ENCODE assay signal across 25 cellular contexts in the genomic region with DNA sequence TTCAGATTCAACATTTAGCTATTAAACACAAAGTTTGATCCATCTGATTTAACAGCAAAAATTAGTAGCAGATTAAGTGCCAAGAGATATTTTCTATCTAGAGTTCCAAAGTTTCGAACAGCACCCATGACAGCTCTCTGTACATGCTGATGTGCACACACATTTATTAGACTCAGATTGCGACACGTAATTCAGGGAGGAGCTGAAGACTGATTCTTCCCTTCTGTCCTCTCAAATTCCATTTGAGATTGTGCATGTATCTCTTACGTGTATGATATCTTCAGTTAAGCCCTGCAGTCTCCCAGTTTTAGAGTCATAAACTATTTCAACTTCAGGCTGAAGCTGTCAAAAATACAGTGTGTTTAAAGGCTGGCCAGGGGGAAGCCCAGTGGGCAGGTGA. TPM values are rescaled to one million over a fixed set of nuclear protein-coding genes. Genes with fewer than 3 reads are reported as not detected.
A peak's percentile ranks its signal among the peaks of the same experiment; 100 is the strongest.
DNase-seq lines count a peak whose midpoint lies in the region; ATAC-seq and TF ChIP-seq lines count a peak whose summit lies in the region.
"Had no signal": no experiment of that assay in that cellular context is flagged by ENCODE, and none has a peak within 500 bp of the region (broad histone marks: within the 10 kb centered on the region; RNA-seq: fewer than 3 reads in every experiment).

No MANE protein-coding gene starts in this region.

- no peak for TF ChIP-seq CTCF in parathyroid adenoma (IDR thresholded peaks at IDR 0.05)

- H3K4me1 ChIP-seq in adipocyte (ENCODE audit: control insufficient read depth, insufficient read depth, low read length) = peaks cover 9% of the 10 kb centered on the region
- H3K4me1 ChIP-seq in parathyroid adenoma = peaks cover 39% of the 10 kb centered on the region
- H3K4me1 ChIP-seq in neuronal stem cell (ENCODE audit: control insufficient read depth in 2 of 2, insufficient read depth in 1 of 2, low read depth in 1 of 2, low read length in 2 of 2) = peaks cover 3 to 7% of the 10 kb centered on the region in 2 donors

- H3K9me3 ChIP-seq in adipocyte (ENCODE audit: control insufficient read depth, low read length) (no peaks in the 10 kb centered on the region), parathyroid adenoma (ENCODE audit: control insufficient read depth, low read length) (no peaks in the 10 kb centered on the region), neuronal stem cell (replicated peaks in 1 of 2; ENCODE audit: control insufficient read depth in 2 of 2, insufficient read depth in 1 of 2, low read depth in 1 of 2, low read length in 2 of 2) (no peaks in the 10 kb centered on the region)

- no peak overlapping the region for H4K91ac ChIP-seq in neuronal stem cell (ENCODE audit: low read depth, low read length, poor library complexity)

- H3K27ac ChIP-seq in parathyroid adenoma (peak overlapping the region; percentile 72), neuronal stem cell (replicated peaks; ENCODE audit: low read length) (no peak overlapping the region)
- H3K27ac ChIP-seq: SK-N-MC had no signal

- no peak overlapping the region for H3K27ac Mint-ChIP-seq in natural killer cell treated with Interleukin-12 subunit alpha and Interleukin-12 subunit beta and Interleukin-15 and Interleukin-18, amount 100 ng/mL, for 72 hours
- H3K27ac Mint-ChIP-seq: CD4-positive, alpha-beta T cell had no signal

- no peak overlapping the region for H2BK5ac ChIP-seq in neuronal stem cell (ENCODE audit: low read length)

- H2AK5ac ChIP-seq in neuronal stem cell (ENCODE audit: low read depth, low read length) = no peak overlapping the region

- H2BK15ac ChIP-seq in neuronal stem cell (ENCODE audit: low read length) = no peak overlapping the region

- no peak overlapping the region for H3K4me3 Mint-ChIP-seq in natural killer cell treated with Interleukin-12 subunit alpha and Interleukin-12 subunit beta and Interleukin-15 and Interleukin-18, amount 100 ng/mL, for 72 hours
- H3K4me3 Mint-ChIP-seq: CD4-positive, alpha-beta T cell had no signal

- peaks cover 94% of the 10 kb centered on the region for H3K36me3 ChIP-seq in adipocyte (ENCODE audit: control insufficient read depth, insufficient read depth, low read length, severe bottlenecking)
- no peaks in the 10 kb centered on the region for H3K36me3 ChIP-seq in parathyroid adenoma (ENCODE audit: control insufficient read depth, insufficient read depth, low read length)
- H3K36me3 ChIP-seq in neuronal stem cell (replicated peaks in 1 of 2; ENCODE audit: control insufficient read depth in 2 of 2, insufficient read depth in 2 of 2, low read length in 2 of 2) = peaks cover 0 to 9% of the 10 kb centered on the region in 2 donors

- no peak overlapping the region for H3K4ac ChIP-seq in neuronal stem cell (ENCODE audit: low read length)

- peak; percentile 27 for ATAC-seq in left lobe of liver
- ATAC-seq in natural killer cell treated with Interleukin-12 subunit alpha and Interleukin-12 subunit beta and Interleukin-15 and Interleukin-18, amount 100 ng/mL, for 72 hours = no peak
- ATAC-seq in GM18868 (IDR thresholded peaks at IDR 0.05; ENCODE audit: unreplicated experiment) = no peak
- ATAC-seq: PC-3 had no signal

- no peak overlapping the region for H3K18ac ChIP-seq in neuronal stem cell (ENCODE audit: low read length)

- H3K23ac ChIP-seq in neuronal stem cell (ENCODE audit: low read depth, low read length, poor library complexity) = no peak overlapping the region

- no peak overlapping the region for H2BK120ac ChIP-seq in neuronal stem cell (ENCODE audit: low read depth, low read length)

- peak overlapping the region; percentile 45 for H3K9ac ChIP-seq in adipocyte (ENCODE audit: low read length)
- H3K9ac ChIP-seq in parathyroid adenoma = no peak overlapping the region
- no peak overlapping the region for H3K9ac ChIP-seq in neuronal stem cell (ENCODE audit: low read depth, low read length, poor library complexity)

- H3K4me3 ChIP-seq in adipocyte (ENCODE audit: low read length) = no peak overlapping the region
- no peak overlapping the region for H3K4me3 ChIP-seq in parathyroid adenoma (ENCODE audit: low read depth, low read length)
- no peak overlapping the region for H3K4me3 ChIP-seq in neuronal stem cell (ENCODE audit: low read length in 2 of 2)
- H3K4me3 ChIP-seq: SK-N-MC had no signal

- H2AFZ ChIP-seq in parathyroid adenoma (no peak overlapping the region), neuronal stem cell (ENCODE audit: low read length) (no peak overlapping the region)

- H3K4me2 ChIP-seq in parathyroid adenoma (ENCODE audit: low read length) (no peak overlapping the region), neuronal stem cell (ENCODE audit: insufficient read depth, low read length, poor library complexity, severe bottlenecking) (no peak overlapping the region)

- H3K27me3 ChIP-seq in adipocyte (replicated peaks; ENCODE audit: control insufficient read depth, insufficient read depth, low read length) (no peaks in the 10 kb centered on the region), parathyroid adenoma (ENCODE audit: control insufficient read depth, insufficient read depth, low read length) (no peaks in the 10 kb centered on the region), neuronal stem cell (ENCODE audit: control insufficient read depth in 3 of 3, insufficient read depth in 3 of 3, low read depth in 1 of 3, low read length in 3 of 3) (no peaks in the 10 kb centered on the region)

- H3K4me1 Mint-ChIP-seq in natural killer cell treated with Interleukin-12 subunit alpha and Interleukin-12 subunit beta and Interleukin-15 and Interleukin-18, amount 100 ng/mL, for 72 hours (ENCODE audit: low read depth in 2 of 2) = peaks cover 0 to 5% of the 10 kb centered on the region in 2 donors

- no peaks in the 10 kb centered on the region for H3K27me3 Mint-ChIP-seq in natural killer cell treated with Interleukin-12 subunit alpha and Interleukin-12 subunit beta and Interleukin-15 and Interleukin-18, amount 100 ng/mL, for 72 hours
- H3K27me3 Mint-ChIP-seq: CD4-positive, alpha-beta T cell had no signal

- no peaks in the 10 kb centered on the region for H3K79me1 ChIP-seq in neuronal stem cell (ENCODE audit: low read depth, low read length)

- peaks cover 5% of the 10 kb centered on the region for H3K36me3 Mint-ChIP-seq in natural killer cell treated with Interleukin-12 subunit alpha and Interleukin-12 subunit beta and Interleukin-15 and Interleukin-18, amount 100 ng/mL, for 72 hours

- DNase-seq in adipocyte (ENCODE audit: low read depth) = no peak
- DNase-seq in left lobe of liver (ENCODE audit: low spot score) = no peak
- DNase-seq in natural killer cell treated with Interleukin-12 subunit alpha and Interleukin-12 subunit beta and Interleukin-15 and Interleukin-18, amount 100 ng/mL, for 72 hours (ENCODE audit: low spot score) = no peak
- no peak for DNase-seq in neuronal stem cell (ENCODE audit: low spot score)
- DNase-seq in NCI-H524 (lab: John Stamatoyannopoulos, UW) = no peak
- DNase-seq: CD4-positive, alpha-beta T cell; COR-L47; DMS79 treated with DMSO at 0.1 percent for 48 hours; GOT3; HCEC 1CT; Kasumi-1; NCI-H1417; NCI-H1694 treated with DMSO at 0.1 percent for 48 hours; NCI-H2081 treated with DMSO at 0.1 percent for 48 hours; NCI-H2171 treated with DMSO at 0.1 percent for 48 hours; NCI-H526 treated with DMSO at 0.1 percent for 48 hours; PC-3; RPMI8226; SHP77; SW 1271 had no signal

- H4K8ac ChIP-seq in neuronal stem cell (ENCODE audit: low read depth, low read length) = no peak overlapping the region

- no peak overlapping the region for H3K14ac ChIP-seq in neuronal stem cell (ENCODE audit: low read length)

- peaks cover 6% of the 10 kb centered on the region for H3K79me2 ChIP-seq in parathyroid adenoma

- no peaks in the 10 kb centered on the region for H3K9me3 Mint-ChIP-seq in natural killer cell treated with Interleukin-12 subunit alpha and Interleukin-12 subunit beta and Interleukin-15 and Interleukin-18, amount 100 ng/mL, for 72 hours
- H3K9me3 Mint-ChIP-seq: CD4-positive, alpha-beta T cell had no signal

- no CpG with 5 or more reads among the region's 4 CpGs for WGBS in neuronal stem cell (ENCODE audit: extremely low coverage in 2 of 2, insufficient read length in 2 of 2, insufficient replicate concordance in 1 of 2), 2 donors

- no peak overlapping the region for H2BK12ac ChIP-seq in neuronal stem cell (ENCODE audit: low read length)

RNA-seq across cellular contexts. Expression of gene CYB5A, which starts 30.7 kb away (rescaled TPM):
- total RNA-seq in left lobe of liver = 984 TPM
- 10 to 100 TPM; 27.2 to 55.6 TPM for total RNA-seq in natural killer cell treated with Interleukin-12 subunit alpha and Interleukin-12 subunit beta and Interleukin-15 and Interleukin-18, amount 100 ng/mL, for 72 hours
- polyA plus RNA-seq in neuronal stem cell (2013, experiment 1 of 2) = 27.2 TPM
- 26.7 TPM for polyA plus RNA-seq in neuronal stem cell (2013, experiment 2 of 2)

RNA-seq across cellular contexts. Expression of gene C18orf63, which starts 54.6 kb away (rescaled TPM):
- total RNA-seq in left lobe of liver = not detected
- total RNA-seq in natural killer cell treated with Interleukin-12 subunit alpha and Interleukin-12 subunit beta and Interleukin-15 and Interleukin-18, amount 100 ng/mL, for 72 hours = not detected
- polyA plus RNA-seq in neuronal stem cell (2013, experiment 1 of 2) = not detected
- not detected for polyA plus RNA-seq in neuronal stem cell (2013, experiment 2 of 2)
- total RNA-seq: CD4-positive, alpha-beta T cell; MCF 10A; PC-3 had no signal
- polyA plus RNA-seq: BJ had no signal

Comparison
In these comparisons a context has a peak if more than half of its experiments do, and no peak if none do; other contexts are left out.
1. RNA of gene CYB5A, which starts 30.7 kb away (total RNA-seq): 984 TPM in left lobe of liver (single experiment); 27.2 to 55.6 TPM in natural killer cell treated with Interleukin-12 subunit alpha and Interleukin-12 subunit beta and Interleukin-15 and Interleukin-18, amount 100 ng/mL, for 72 hours; every median in the first group is over 10 times any median in the second.